In the genomic region with DNA sequence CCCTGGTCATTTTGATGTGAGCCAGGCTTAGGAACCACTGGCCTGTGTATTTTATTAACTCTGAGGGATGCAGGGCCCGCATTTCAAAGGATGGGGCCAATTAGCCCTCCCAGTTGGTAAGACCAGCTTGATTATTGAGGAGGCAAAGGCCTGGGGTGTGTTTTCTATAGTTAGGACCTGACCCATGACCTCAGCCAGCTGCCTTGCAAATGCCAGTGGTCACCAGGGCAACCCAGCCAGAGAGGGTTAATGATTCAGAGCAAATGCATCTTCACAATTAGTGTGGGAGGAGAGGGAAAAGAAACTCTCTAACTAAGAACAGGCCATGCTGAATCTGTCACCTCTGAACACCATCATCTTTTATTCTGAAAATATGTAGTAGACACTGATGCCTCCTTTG, we compare ENCODE assay signal across 13 cellular contexts.
DNase-seq lines count a peak whose midpoint lies in the region; ATAC-seq and TF ChIP-seq lines count a peak whose summit lies in the region.
"Had no signal": no experiment of that assay in that cellular context is flagged by ENCODE, and none has a peak within 500 bp of the region (broad histone marks: within the 10 kb centered on the region; RNA-seq: fewer than 3 reads in every experiment).

No MANE protein-coding gene starts in this region.

- no peaks in the 10 kb centered on the region for H3K27me3 ChIP-seq in GM23338 (ENCODE audit: insufficient read depth)
- no peaks in the 10 kb centered on the region for H3K27me3 ChIP-seq in spleen (replicated peaks in 1 of 7)
- H3K27me3 ChIP-seq in gastroesophageal sphincter, result no peaks in the 10 kb centered on the region
- H3K27me3 ChIP-seq: hepatocyte had no signal

- H3K36me3 Mint-ChIP-seq in GM23338 (ENCODE audit: low read depth), result no peaks in the 10 kb centered on the region
- H3K36me3 Mint-ChIP-seq: IgD-negative memory B cell had no signal

- H3K4me3 ChIP-seq in GM23338, result no peak overlapping the region
- no peak overlapping the region for H3K4me3 ChIP-seq in spleen
- no peak overlapping the region for H3K4me3 ChIP-seq in gastroesophageal sphincter
- H3K4me3 ChIP-seq: hepatocyte, psoas muscle had no signal

- H3K27ac Mint-ChIP-seq in GM23338, result no peak overlapping the region
- H3K27ac Mint-ChIP-seq: IgD-negative memory B cell had no signal

- no peak overlapping the region; the same call in 2 of the 3 replicates for H3K4me3 Mint-ChIP-seq in GM23338
- H3K4me3 Mint-ChIP-seq: IgD-negative memory B cell had no signal

- ATAC-seq in GM23338, result peak; percentile 88
- ATAC-seq in gastroesophageal sphincter, result no peak
- ATAC-seq: psoas muscle had no signal

- WGBS in spleen, 5 donors, result 57 to 76% (median 65%) methylated on average over 1 of the region's 1 CpG
- WGBS in gastroesophageal sphincter (ENCODE audit: low coverage in 1 of 2), 2 donors, result 100% methylated on average over 1 of the region's 1 CpG; no CpG with 5 or more reads in 1 of the 2 donors

- peak; percentile 53 for DNase-seq in Daoy (ENCODE audit: low read depth)
- DNase-seq in GM23338 (ENCODE audit: low spot score), result peak; percentile 11
- DNase-seq in RWPE1 (ENCODE audit: low spot score), result peak; percentile 60
- peak; percentile 67 for DNase-seq in iPS-NIHi7 (ENCODE audit: extremely low spot score)
- DNase-seq in spleen, result no peak
- no peak for DNase-seq in GM10266 (ENCODE audit: extremely low spot score)
- DNase-seq in T1000 (lab: John Stamatoyannopoulos, UW), result no peak
- DNase-seq: activated CD4-positive, CD25-positive, alpha-beta regulatory T cell; amygdala; psoas muscle had no signal

- H3K9me3 ChIP-seq in spleen (no peaks in the 10 kb centered on the region), gastroesophageal sphincter (no peaks in the 10 kb centered on the region)
- H3K9me3 ChIP-seq: psoas muscle had no signal

- TF ChIP-seq CTCF in GM23338 (conservative IDR thresholded peaks at IDR 0.05; ENCODE audit: low read depth in 2 of 2) (no peak), RWPE1 (conservative IDR thresholded peaks at IDR 0.05; ENCODE audit: low read depth) (no peak), spleen (IDR thresholded peaks at IDR 0.05 in 8 of 11, conservative IDR thresholded peaks at IDR 0.05 in 3 of 11) (no peak), GM10266 (IDR thresholded peaks at IDR 0.05; ENCODE audit: control insufficient read depth, insufficient read depth, low read depth, missing control alignments) (no peak), gastroesophageal sphincter (IDR thresholded peaks at IDR 0.05) (no peak)

- no peaks in the 10 kb centered on the region for H3F3A ChIP-seq in GM23338 (replicated peaks; ENCODE audit: low read depth)

- H3K4me2 ChIP-seq in GM23338, result no peak overlapping the region
- H3K4me2 ChIP-seq: hepatocyte had no signal

- intact Hi-C loops in spleen (cut with DNase I; ENCODE audit: low total_unique reads), result no loop called here

- H3K4me1 ChIP-seq in GM23338 (ENCODE audit: insufficient read depth) (no peaks in the 10 kb centered on the region; the same call in 1 of the 2 replicates), spleen (peaks cover 0 to 22% (median 14%) of the 10 kb centered on the region in 6 donors), gastroesophageal sphincter (peaks cover 8 to 29% (median 18%) of the 10 kb centered on the region in 3 donors)

- H3K9me3 Mint-ChIP-seq in GM23338, result no peaks in the 10 kb centered on the region

- H3K4me1 Mint-ChIP-seq in GM23338, result peaks cover 16% of the 10 kb centered on the region

- H3K27me3 Mint-ChIP-seq in GM23338 (ENCODE audit: insufficient read depth, low read depth, poor library complexity), result peaks cover 4% of the 10 kb centered on the region

- TF ChIP-seq POLR2A in spleen (IDR thresholded peaks at IDR 0.05) (no peak), gastroesophageal sphincter (IDR thresholded peaks at IDR 0.05) (no peak)

- POLR2A ChIA-PET in RWPE1 (lab: Yijun Ruan, JAX; ENCODE audit: low non-redundant PET), result no interaction called here

- no peak overlapping the region for H3K27ac ChIP-seq in GM23338 (ENCODE audit: low read depth)
- H3K27ac ChIP-seq in RWPE1, result no peak overlapping the region
- peak overlapping the region in 1 of 8 donors; percentile 7 for H3K27ac ChIP-seq in spleen
- H3K27ac ChIP-seq in gastroesophageal sphincter, result no peak overlapping the region
- H3K27ac ChIP-seq: hepatocyte, psoas muscle had no signal

- H3K79me2 ChIP-seq in GM23338 (replicated peaks; ENCODE audit: insufficient read depth), result no peaks in the 10 kb centered on the region
- H3K79me2 ChIP-seq: hepatocyte had no signal

- H2AFZ ChIP-seq in GM23338, result no peak overlapping the region
- H2AFZ ChIP-seq: hepatocyte had no signal

- 0 out of 2 replicates have a peak, but pooled peaks cover 10% of the 10 kb centered on the region for H3K9me2 ChIP-seq in GM23338 (ENCODE audit: insufficient read depth)

- CTCF ChIA-PET in RWPE1 (lab: Yijun Ruan, JAX), result no interaction called here

- H4K20me1 ChIP-seq in GM23338 (replicated peaks; ENCODE audit: insufficient read depth), result no peaks in the 10 kb centered on the region

- TF ChIP-seq EP300 in gastroesophageal sphincter (IDR thresholded peaks at IDR 0.05), result no peak

- H3K36me3 ChIP-seq in GM23338 (ENCODE audit: insufficient read depth) (no peaks in the 10 kb centered on the region), spleen (no peaks in the 10 kb centered on the region), gastroesophageal sphincter (no peaks in the 10 kb centered on the region)

TF ChIP-seq in GM23338, 12 proteins besides CTCF, POLR2A, EP300 and RAD21 (continues in another document):
- TF ChIP-seq JUNB (IDR thresholded peaks at IDR 0.05; ENCODE audit: unreplicated experiment), result no peak
- no peak for TF ChIP-seq ZNF331 (CRISPR knock-in tag; IDR thresholded peaks at IDR 0.05; ENCODE audit: low read depth)
- TF ChIP-seq ZNF462 (CRISPR knock-in tag; IDR thresholded peaks at IDR 0.05), result no peak
- no peak for TF ChIP-seq STAT1 (IDR thresholded peaks at IDR 0.05; ENCODE audit: unreplicated experiment)
- no peak for TF ChIP-seq CREB1 (CRISPR knock-in tag; IDR thresholded peaks at IDR 0.05; ENCODE audit: low read depth)

Comparison
In these comparisons a context has a peak if more than half of its experiments do, and no peak if none do; other contexts are left out.
1. DNase-seq: peak in Daoy (single experiment), GM23338 (single experiment), RWPE1 (single experiment) and iPS-NIHi7 (single experiment); none in spleen (single experiment), GM10266 (single experiment) and T1000 (single experiment).